9 cellular contexts compared by ENCODE assay signal in genomic region chr2:44616616-44617266, GRCh38.
DNase-seq lines count a peak whose midpoint lies in the region; ATAC-seq, FAIRE-seq and TF ChIP-seq lines count a peak whose summit lies in the region.
"Had no signal": no experiment of that assay in that cellular context is flagged by ENCODE, and none has a peak within 500 bp of the region (broad histone marks: within the 10 kb centered on the region; RNA-seq: fewer than 3 reads in every experiment).

No MANE protein-coding gene starts in this region.

- peak overlapping the region; percentile 86 for H3K4me2 ChIP-seq in GM12878 (ENCODE audit: control insufficient read depth, insufficient read depth)

- no peaks in the 10 kb centered on the region for H3K9me3 Mint-ChIP-seq in MCF 10A (ENCODE audit: unreplicated experiment)

- H3K4me1 ChIP-seq in GM12878 (ENCODE audit: control insufficient read depth, insufficient read depth, low read length), result peaks cover 26% of the 10 kb centered on the region
- H3K4me1 ChIP-seq in mucosa of descending colon (ENCODE audit: low read depth), result no peaks in the 10 kb centered on the region

- peak overlapping the region; percentile 32; the same call in 1 of the 2 replicates for H3K9ac ChIP-seq in GM12878 (ENCODE audit: control insufficient read depth, insufficient read depth, low read length)

- H3K36me3 ChIP-seq in GM12878 (ENCODE audit: control insufficient read depth in 2 of 2, insufficient read depth in 2 of 2, low read length in 1 of 2) (no peaks in the 10 kb centered on the region), mucosa of descending colon (ENCODE audit: low read depth) (no peaks in the 10 kb centered on the region)

- H3K27ac ChIP-seq in GM12878 (ENCODE audit: control insufficient read depth, insufficient read depth), result peak overlapping the region; percentile 71

- H3K27me3 ChIP-seq in GM12878 (replicated peaks in 1 of 2; ENCODE audit: control insufficient read depth in 2 of 2, insufficient read depth in 2 of 2, low read length in 1 of 2), result no peaks in the 10 kb centered on the region

- SMC1A ChIA-PET in GM12878 (lab: Charles Lee; ENCODE audit: uncharacterized antibody, unreplicated experiment), result interaction anchor here (0.6 to 7.8 kb wide), 37 partner anchors 8 to 339 kb away, joined by 3 to 138 read pairs (median 4); partner anchors contain the start of genes CAMKMT and PREPL

- no peak for TF ChIP-seq RAD21 in GM12878 (IDR thresholded peaks at IDR 0.05; ENCODE audit: insufficient read depth, low read depth, low read length)

- intact Hi-C loops in GM12878 (cut with micrococcal nuclease; ENCODE audit: unreplicated experiment), result no loop called here
- intact Hi-C loops in MCF 10A (cut with micrococcal nuclease), result no loop called here
- intact Hi-C loops in mucosa of descending colon (cut with DNase I, micrococcal nuclease), result no loop called here

- ATAC-seq in GM19438 (IDR thresholded peaks at IDR 0.05; ENCODE audit: low read depth, unreplicated experiment) (peak; percentile 76), HG03354 (IDR thresholded peaks at IDR 0.05; ENCODE audit: poor library complexity, severe bottlenecking, unreplicated experiment) (peak; percentile 75), GM12878 (peak; percentile 93), mucosa of descending colon (no peak)

- no peaks in the 10 kb centered on the region for H3K27me3 Mint-ChIP-seq in MCF 10A (ENCODE audit: insufficient read depth, unreplicated experiment)

- no peaks in the 10 kb centered on the region for H3K36me3 Mint-ChIP-seq in MCF 10A (ENCODE audit: insufficient read depth, unreplicated experiment)

- no TSS peak for BruUV-seq in GM12878 (replicated peaks; lab: Mats Ljungman, UMichigan)
- BruUV-seq in MCF 10A (replicated peaks; lab: Mats Ljungman, UMichigan), result no TSS peak

- RAD21 ChIA-PET in GM12878 (lab: Charles Lee; ENCODE audit: unreplicated experiment), result interaction anchor here (0.6 to 2.8 kb wide), 29 partner anchors 11 to 163 kb away, joined by 3 to 58 read pairs (median 4); no protein-coding TSS in a partner anchor

- no peak overlapping the region for H3K27ac Mint-ChIP-seq in MCF 10A (ENCODE audit: low read depth, unreplicated experiment)

- no peak overlapping the region for H3K4me3 Mint-ChIP-seq in MCF 10A (ENCODE audit: unreplicated experiment)

- FAIRE-seq in GM12878 (lab: Jason Lieb, UNC), result peak; percentile 81

- peak overlapping the region; percentile 78 for H2AFZ ChIP-seq in GM12878 (ENCODE audit: control insufficient read depth, low read depth, low read length)

- H3K79me2 ChIP-seq in GM12878 (ENCODE audit: control insufficient read depth, insufficient read depth, low read length), result no peaks in the 10 kb centered on the region

- no peak for TF ChIP-seq POLR2A in GM12878 (IDR thresholded peaks at IDR 0.05; ENCODE audit: low read depth, low read length)

- TF ChIP-seq EP300 in GM12878 (IDR thresholded peaks at IDR 0.05; ENCODE audit: borderline replicate concordance in 1 of 2, control insufficient read depth in 1 of 2, low read depth in 2 of 2, low read length in 2 of 2), result peak; percentile 37 to 72; a peak in 2 of 4 replicates

- POLR2A ChIA-PET in GM12878 (lab: Charles Lee) (interaction anchor here (0.9 to 2.8 kb wide), 11 partner anchors 10 to 323 kb away, joined by 3 to 29 read pairs (median 5); no protein-coding TSS in a partner anchor), MCF 10A (lab: Yijun Ruan, JAX) (no interaction called here)

- H4K20me1 ChIP-seq in GM12878 (ENCODE audit: control insufficient read depth, insufficient read depth), result no peaks in the 10 kb centered on the region

- CTCF ChIA-PET in GM12878 (lab: Yijun Ruan, JAX) (interaction anchor here (0.8 to 3.5 kb wide), 23 partner anchors 10 to 342 kb away, joined by 3 to 16 read pairs (median 4); no protein-coding TSS in a partner anchor), MCF 10A (lab: Yijun Ruan, JAX) (interaction anchor here (0.6 kb wide), 2 partner anchors 16 to 105 kb away, joined by 3 read pairs; no protein-coding TSS in a partner anchor)

- in situ Hi-C loops in GM13977 (cut with MboI; ENCODE audit: low pct_unique_long_range_greater_than_20kb, low sequenced_read_pairs, unreplicated experiment), result no loop called here
- in situ Hi-C loops in GM12878 (cut with MboI), result no loop called here

- H3K4me1 Mint-ChIP-seq in MCF 10A (ENCODE audit: insufficient read depth, unreplicated experiment), result no peaks in the 10 kb centered on the region

- TF ChIP-seq CTCF in GM13977 (IDR thresholded peaks at IDR 0.05; ENCODE audit: extremely low read depth, insufficient read depth, missing control alignments), result no peak
- no peak for TF ChIP-seq CTCF in GM12878 (IDR thresholded peaks at IDR 0.05 in 2 of 3, conservative IDR thresholded peaks at IDR 0.05 in 1 of 3; ENCODE audit: control insufficient read depth in 2 of 3, extremely low read depth in 1 of 3, insufficient read depth in 1 of 3, low read depth in 3 of 3, low read length in 3 of 3)
- no peak for TF ChIP-seq CTCF in MCF 10A (IDR thresholded peaks at IDR 0.05; ENCODE audit: unreplicated experiment)
- TF ChIP-seq CTCF in mucosa of descending colon (IDR thresholded peaks at IDR 0.05), result no peak

- 0% methylated on average over 3 of the region's 3 CpGs for WGBS in GM12878 (ENCODE audit: insufficient coverage, insufficient replicate concordance, low lambda C conversion rate, missing lambda C conversion rate)

- DNase-seq in GM13977 (ENCODE audit: low spot score) (peak; percentile 57), GM12878 (ENCODE audit: low read depth, low spot score) (peak; percentile 65), MCF 10A (ENCODE audit: unreplicated experiment) (no peak), DMS53 treated with DMSO at 0.1 percent for 48 hours (lab: John Stamatoyannopoulos, UW; ENCODE audit: unreplicated experiment) (no peak), HPDE6-E6E7 (ENCODE audit: extremely low spot score) (no peak), mucosa of descending colon (no peak)
- DNase-seq: NCI-H2029 had no signal

- H3K9me3 ChIP-seq in GM12878 (replicated peaks; ENCODE audit: control insufficient read depth, insufficient read depth, low read length) (no peaks in the 10 kb centered on the region), mucosa of descending colon (no peaks in the 10 kb centered on the region)

- peak overlapping the region; percentile 42 for H3K4me3 ChIP-seq in GM12878
- H3K4me3 ChIP-seq in mucosa of descending colon, result no peak overlapping the region

TF ChIP-seq in GM12878, 131 proteins besides CTCF, POLR2A, EP300 and RAD21 (continues in another document):
- TF ChIP-seq CUX1 (IDR thresholded peaks at IDR 0.05; ENCODE audit: insufficient replicate concordance, low read depth, low read length), result peak; percentile 15
- peak; percentile 78 for TF ChIP-seq DPF2 (IDR thresholded peaks at IDR 0.05)
- TF ChIP-seq BACH1 (IDR thresholded peaks at IDR 0.05; ENCODE audit: borderline replicate concordance), result 0 out of 2 replicates have a peak, but pooled peaks have one; percentile 31
- no peak for TF ChIP-seq PBX3 (IDR thresholded peaks at IDR 0.05; ENCODE audit: insufficient replicate concordance, low read depth, low read length)
- TF ChIP-seq IKZF1 (conservative IDR thresholded peaks at IDR 0.05), result peak; percentile 71
- TF ChIP-seq NR2F1 (conservative IDR thresholded peaks at IDR 0.05), result peak; percentile 94
- peak; percentile 53; the same call in 1 of the 2 replicates for TF ChIP-seq JUND (IDR thresholded peaks at IDR 0.05; ENCODE audit: low read depth, low read length)
- TF ChIP-seq NRF1 (conservative IDR thresholded peaks at IDR 0.05; ENCODE audit: low read depth, low read length), result no peak
- TF ChIP-seq JUNB (IDR thresholded peaks at IDR 0.05), result peak; percentile 92
- peak; percentile 86 for TF ChIP-seq CREM (IDR thresholded peaks at IDR 0.05; ENCODE audit: low read depth)
- peak; percentile 26; the same call in 1 of the 2 replicates for TF ChIP-seq GABPA (IDR thresholded peaks at IDR 0.05; ENCODE audit: low read depth)

Comparison
In these comparisons a context has a peak if more than half of its experiments do, and no peak if none do; other contexts are left out.
1. DNase-seq: peak in GM13977 (single experiment) and GM12878 (single experiment); none in MCF 10A (single experiment), DMS53 treated with DMSO at 0.1 percent for 48 hours (single experiment), HPDE6-E6E7 (single experiment) and mucosa of descending colon (0 of 3).